ENCODE assay signal across 30 cellular contexts in genomic region chr2:100898035-100898689, GRCh38.
"Had no signal": no experiment of that assay in that cellular context is flagged by ENCODE, and none has a peak within 500 bp of the region (broad histone marks: within the 10 kb centered on the region; RNA-seq: fewer than 3 reads in every experiment).

No MANE protein-coding gene starts in this region.

- H3K9me3 ChIP-seq: pancreas, prostate gland, sigmoid colon, upper lobe of left lung, vagina had no signal

- FAIRE-seq: islet of Langerhans, kidney, pancreas, small intestine had no signal

- H3K36me3 Mint-ChIP-seq: immature natural killer cell; stimulated activated memory B cell treated with anti-CD40 and anti-IgM and Interleukin-4, amounts not matched to agents 10 μg/mL and 1 μg/mL and 100 μg/mL, for 72 hours had no signal

- H3K36me3 ChIP-seq: pancreas, prostate gland, sigmoid colon, spleen, tibial nerve, upper lobe of left lung, vagina had no signal

- H3K27ac Mint-ChIP-seq: immature natural killer cell; naive thymus-derived CD8-positive, alpha-beta T cell; nephron; stimulated activated memory B cell treated with anti-CD40 and anti-IgM and Interleukin-4, amounts not matched to agents 10 μg/mL and 1 μg/mL and 100 μg/mL, for 72 hours had no signal

- H3K27me3 Mint-ChIP-seq: stimulated activated naive CD8-positive, alpha-beta T cell treated with anti-CD3 and anti-CD28 coated beads, Interleukin-15, amount 100 ng/mL, for 72 hours had no signal

- H3K27ac ChIP-seq: left ventricle myocardium inferior, pancreas, prostate gland, sigmoid colon, spleen, tibial nerve, upper lobe of left lung, vagina had no signal

- ATAC-seq: naive thymus-derived CD8-positive, alpha-beta T cell; pancreas; right cardiac atrium; stimulated activated memory B cell treated with anti-CD40 and anti-IgM and Interleukin-4, amounts not matched to agents 10 μg/mL and 1 μg/mL and 100 μg/mL, for 72 hours; stimulated activated naive CD8-positive, alpha-beta T cell treated with anti-CD3 and anti-CD28 coated beads, Interleukin-15, amount 100 ng/mL, for 72 hours had no signal

- H3K27me3 ChIP-seq: pancreas, sigmoid colon, spleen, tibial nerve, upper lobe of left lung, vagina had no signal

- H3K4me3 Mint-ChIP-seq: immature natural killer cell; naive thymus-derived CD8-positive, alpha-beta T cell; nephron; neural crest cell; stimulated activated memory B cell treated with anti-CD40 and anti-IgM and Interleukin-4, amounts not matched to agents 10 μg/mL and 1 μg/mL and 100 μg/mL, for 72 hours; stimulated activated naive CD8-positive, alpha-beta T cell treated with anti-CD3 and anti-CD28 coated beads, Interleukin-15, amount 100 ng/mL, for 72 hours had no signal

- H3K4me1 Mint-ChIP-seq: immature natural killer cell had no signal

- DNase-seq: hypothalamus; immature natural killer cell; kidney; left ventricle myocardium inferior; midbrain; naive thymus-derived CD8-positive, alpha-beta T cell; nucleus accumbens; pancreas; posterior cingulate gyrus; retina; sigmoid colon; small intestine; spleen; stimulated activated CD4-positive, alpha-beta T cell treated with anti-CD3 and anti-CD28 coated beads, Interleukin-1b, Interleukin-23, amount 100 ng/mL, for 48 hours; stimulated activated CD4-positive, alpha-beta T cell treated with anti-CD3 and anti-CD28 coated beads, Interleukin-2, amount 100 ng/mL, for 48 hours; stimulated activated CD4-positive, alpha-beta T cell treated with anti-CD3 and anti-CD28 coated beads, Interleukin-4, amount 100 ng/mL, for 4 hours; stimulated activated CD8-positive, alpha-beta memory T cell treated with anti-CD3 and anti-CD28 coated beads, Interleukin-4, amount 100 ng/mL, for 48 hours; stimulated activated naive CD4-positive, alpha-beta T cell treated with Interleukin-2 at 50 U/mL for 16 hours; stimulated activated naive CD8-positive, alpha-beta T cell treated with anti-CD3 and anti-CD28 coated beads, Interleukin-15, amount 100 ng/mL, for 72 hours; substantia nigra; upper lobe of left lung had no signal

- H3K4me1 ChIP-seq: prostate gland had no signal

- H3K4me3 ChIP-seq: left ventricle myocardium inferior, lung, pancreas, prostate gland, sigmoid colon, spleen, tibial nerve, upper lobe of left lung, vagina had no signal
